In genomic region chr9:136900988-136901515, GRCh38 we compare ENCODE assay signal across 9 cellular contexts. TPM values are rescaled to one million over a fixed set of nuclear protein-coding genes. Genes with fewer than 3 reads are reported as not detected.
A peak's percentile ranks its signal among the peaks of the same experiment; 100 is the strongest.
DNase-seq lines count a peak whose midpoint lies in the region; ATAC-seq and TF ChIP-seq lines count a peak whose summit lies in the region.
"Had no signal": no experiment of that assay in that cellular context is flagged by ENCODE, and none has a peak within 500 bp of the region (broad histone marks: within the 10 kb centered on the region; RNA-seq: fewer than 3 reads in every experiment).

No MANE protein-coding gene starts in this region.

- H3K4me2 ChIP-seq in mammary epithelial cell (ENCODE audit: insufficient read depth, low read depth, low read length), result peak overlapping the region; percentile 85

- BruUV-seq in mammary epithelial cell (replicated peaks; lab: Mats Ljungman, UMichigan), result no TSS peak

- in situ Hi-C loops in mammary epithelial cell (cut with MboI; ENCODE audit: low sequenced_read_pairs in 2 of 2), result no loop called here

- peak overlapping the region; percentile 55 for H2AFZ ChIP-seq in mammary epithelial cell (ENCODE audit: low read depth, low read length)

- TF ChIP-seq CTCF in mammary epithelial cell (conservative IDR thresholded peaks at IDR 0.05 in 1 of 2, IDR thresholded peaks at IDR 0.05 in 1 of 2; ENCODE audit: extremely low read depth in 1 of 2, insufficient read depth in 1 of 2, low read depth in 1 of 2, low read length in 2 of 2), result no peak

- peak overlapping the region; percentile 94 for H3K27ac ChIP-seq in mammary epithelial cell (ENCODE audit: insufficient read depth, low read depth, low read length)
- H3K27ac ChIP-seq in mucosa of rectum (ENCODE audit: low read depth in 2 of 2, low read length in 2 of 2), result peak overlapping the region; percentile 84 to 97

- dilution Hi-C loops in mammary epithelial cell (cut with HindIII; ENCODE audit: low sequenced_read_pairs), result loop anchor here (5.0 kb wide), 1 partner anchor 59 kb away; the partner anchor contains the start of gene AJM1

- peak; percentile 1 for ATAC-seq in HG02798 (IDR thresholded peaks at IDR 0.05; ENCODE audit: poor library complexity, unreplicated experiment)
- no peak for ATAC-seq in GM21390 (IDR thresholded peaks at IDR 0.05; ENCODE audit: unreplicated experiment)

- H3K79me2 ChIP-seq in mammary epithelial cell (ENCODE audit: insufficient read depth, low read length), result peaks cover 42% of the 10 kb centered on the region

- DNase-seq in 8988T (peak; percentile 63), mammary epithelial cell (peak; percentile 70), GDM1 (lab: John Stamatoyannopoulos, UW) (no peak), HCEC 1CT (no peak), hippocampal formation (lab: John Stamatoyannopoulos, UW) (no peak)

- H3K36me3 ChIP-seq in mammary epithelial cell (ENCODE audit: insufficient read depth, low read length) (no peaks in the 10 kb centered on the region), mucosa of rectum (ENCODE audit: control insufficient read depth in 2 of 2, insufficient read depth in 2 of 2, low read length in 2 of 2) (peaks cover 8 to 15% of the 10 kb centered on the region in 2 donors)

- H3K4me1 ChIP-seq in mammary epithelial cell (ENCODE audit: insufficient read depth, low read length), result peaks cover 33% of the 10 kb centered on the region
- peaks cover 44 to 55% of the 10 kb centered on the region in 2 donors for H3K4me1 ChIP-seq in mucosa of rectum (ENCODE audit: control insufficient read depth in 2 of 2, insufficient read depth in 2 of 2, low read length in 2 of 2)

- intact Hi-C loops in mammary epithelial cell (cut with micrococcal nuclease), result loop anchor here (1.0 to 5.0 kb wide), 5 partner anchors 14 to 109 kb away; partner anchors contain the start of genes C8G, EDF1, FBXW5 and PHPT1

- H3K27me3 ChIP-seq in mammary epithelial cell (ENCODE audit: insufficient read depth, low read length) (no peaks in the 10 kb centered on the region), mucosa of rectum (ENCODE audit: control insufficient read depth in 2 of 2, insufficient read depth in 2 of 2, low read length in 2 of 2) (no peaks in the 10 kb centered on the region)

- 6% methylated on average over 13 of the region's 13 CpGs for WGBS in mammary epithelial cell (ENCODE audit: low coverage, missing lambda C conversion rate)

- CTCF ChIA-PET in mammary epithelial cell (lab: Charles Lee; ENCODE audit: low non-redundant PET), result interaction anchor here (0.9 kb wide), 1 partner anchor 58 kb away, joined by 4 read pairs; no protein-coding TSS in a partner anchor

- H3K9me3 ChIP-seq in mammary epithelial cell (replicated peaks; ENCODE audit: insufficient read depth, low read length), result no peaks in the 10 kb centered on the region
- no peaks in the 10 kb centered on the region for H3K9me3 ChIP-seq in mucosa of rectum (ENCODE audit: control insufficient read depth in 2 of 2, low read length in 2 of 2)

- no peaks in the 10 kb centered on the region for H4K20me1 ChIP-seq in mammary epithelial cell (ENCODE audit: insufficient read depth, low read length)

- H3K9ac ChIP-seq in mammary epithelial cell (ENCODE audit: insufficient read depth, low read length) (peak overlapping the region; percentile 89), mucosa of rectum (ENCODE audit: low read depth in 1 of 2, low read length in 2 of 2) (peak overlapping the region; percentile 31 to 72)

- no peak overlapping the region for H3K4me3 ChIP-seq in mammary epithelial cell (replicated peaks in 1 of 3; ENCODE audit: insufficient read depth in 1 of 3, low read depth in 2 of 3, low read length in 3 of 3)
- H3K4me3 ChIP-seq in mucosa of rectum (ENCODE audit: low read length in 2 of 2), result peak overlapping the region in 1 of 2 donors; percentile 67

RNA-seq across cellular contexts. Expression of gene TRAF2, which starts 14.7 kb away (rescaled TPM):
- 10 to 100 TPM in 1 of 2 donors, 1 to 10 TPM in 1; 8.3 to 27.8 TPM for total RNA-seq in mammary epithelial cell
- 18.4 TPM for polyA plus RNA-seq in mammary epithelial cell
- 24.0 TPM for polyA minus RNA-seq in mammary epithelial cell

RNA-seq across cellular contexts. Expression of gene EDF1, which starts 34.9 kb away (rescaled TPM):
- 100 to 1,000 TPM; 146 to 357 TPM for total RNA-seq in mammary epithelial cell
- 322 TPM for polyA plus RNA-seq in mammary epithelial cell
- 138 TPM for polyA minus RNA-seq in mammary epithelial cell

RNA-seq across cellular contexts. Expression of gene FBXW5, which starts 43.5 kb away (rescaled TPM):
- 100 to 1,000 TPM in 1 of 2 donors, 10 to 100 TPM in 1; 79.7 to 107 TPM for total RNA-seq in mammary epithelial cell
- 72.2 TPM for polyA plus RNA-seq in mammary epithelial cell
- 54.9 TPM for polyA minus RNA-seq in mammary epithelial cell

RNA-seq across cellular contexts. Expression of gene C8G, which starts 44.0 kb away (rescaled TPM):
- total RNA-seq in mammary epithelial cell, result 1 to 10 TPM in 1 of 2 donors, under 1 TPM in 1; 0.50 to 2.8 TPM
- polyA plus RNA-seq in mammary epithelial cell, result 0.39 TPM
- polyA minus RNA-seq in mammary epithelial cell, result not detected
- total RNA-seq: RPMI7951 had no signal

RNA-seq across cellular contexts. Expression of gene MAMDC4, which starts 48.9 kb away (rescaled TPM):
- total RNA-seq in mammary epithelial cell, result 1 to 10 TPM in 1 of 2 donors, under 1 TPM in 1; 0.83 to 8.8 TPM
- polyA plus RNA-seq in mammary epithelial cell, result 2.4 TPM
- polyA minus RNA-seq in mammary epithelial cell, result not detected

Comparison
In these comparisons a context has a peak if more than half of its experiments do, and no peak if none do; other contexts are left out.
1. DNase-seq: peak in 8988T (single experiment) and mammary epithelial cell (single experiment); none in GDM1 (single experiment), HCEC 1CT (single experiment) and hippocampal formation (0 of 2).